8 cellular contexts compared by ENCODE assay signal in the genomic region with DNA sequence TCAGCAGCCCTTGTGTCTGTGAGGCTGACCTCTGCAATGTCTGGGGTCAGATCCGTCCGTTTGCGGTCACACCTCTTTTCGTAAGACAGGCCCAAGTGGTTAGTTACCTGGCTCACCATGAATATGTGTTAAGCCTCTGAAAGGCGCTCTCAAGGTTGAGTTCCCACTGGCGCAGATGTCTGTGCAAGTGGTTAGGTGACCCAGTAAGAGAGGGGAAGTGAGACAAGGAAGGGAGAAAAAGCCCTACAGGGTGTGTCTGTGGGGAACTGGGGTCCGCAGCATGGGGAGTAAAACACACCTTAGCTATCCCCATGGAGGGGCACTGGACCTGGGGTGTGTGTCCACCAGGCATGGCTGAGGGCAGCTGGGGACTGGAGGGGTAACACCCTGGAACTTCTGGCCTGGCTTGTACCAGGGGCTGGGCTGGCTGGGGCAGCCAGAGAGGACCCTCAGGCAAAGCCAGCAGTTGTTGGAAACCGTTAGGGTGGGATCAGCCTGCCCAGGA.
A peak's percentile ranks its signal among the peaks of the same experiment; 100 is the strongest.
DNase-seq lines count a peak whose midpoint lies in the region; ATAC-seq and TF ChIP-seq lines count a peak whose summit lies in the region.

No MANE protein-coding gene starts in this region.

- H3K36me3 ChIP-seq in muscle layer of duodenum (ENCODE audit: control insufficient read depth in 1 of 2, insufficient read depth in 2 of 2, low read length in 2 of 2) = no peaks in the 10 kb centered on the region

- no peaks in the 10 kb centered on the region for H3K9me3 Mint-ChIP-seq in type B pancreatic cell

- peaks cover 4% of the 10 kb centered on the region for H3K27me3 Mint-ChIP-seq in type B pancreatic cell

- no peak overlapping the region for H3K27ac Mint-ChIP-seq in type B pancreatic cell

- H3K4me3 ChIP-seq in muscle layer of duodenum (ENCODE audit: low read depth in 1 of 2, low read length in 2 of 2) = no peak overlapping the region

- peak overlapping the region; percentile 20 for H3K27ac ChIP-seq in muscle layer of duodenum (ENCODE audit: low read length)

- peaks cover 12% of the 10 kb centered on the region for H3K4me1 Mint-ChIP-seq in type B pancreatic cell (ENCODE audit: unreplicated experiment)

- H3K4me1 ChIP-seq in muscle layer of duodenum (ENCODE audit: control insufficient read depth in 1 of 2, insufficient read depth in 2 of 2, low read length in 2 of 2) = peaks cover 8 to 36% of the 10 kb centered on the region in 2 donors

- peak; percentile 94 for ATAC-seq in GM18502 (IDR thresholded peaks at IDR 0.05; ENCODE audit: poor library complexity, unreplicated experiment)
- ATAC-seq in HG02610 (IDR thresholded peaks at IDR 0.05; ENCODE audit: unreplicated experiment) = peak; percentile 94

- no peaks in the 10 kb centered on the region for H3K9me3 ChIP-seq in muscle layer of duodenum (ENCODE audit: control insufficient read depth in 1 of 2, low read length in 2 of 2)

- H3K4me3 Mint-ChIP-seq in type B pancreatic cell = no peak overlapping the region

- H3K36me3 Mint-ChIP-seq in type B pancreatic cell = no peaks in the 10 kb centered on the region

- H3K27me3 ChIP-seq in muscle layer of duodenum (ENCODE audit: low read depth, low read length) = no peaks in the 10 kb centered on the region

- DNase-seq in NOMO-1 (lab: John Stamatoyannopoulos, UW; ENCODE audit: unreplicated experiment in 2 of 2) (peak; percentile 25 to 73), type B pancreatic cell (ENCODE audit: extremely low spot score, unreplicated experiment) (no peak), foreskin melanocyte (no peak), dedifferentiated amniotic fluid mesenchymal stem cell (ENCODE audit: extremely low spot score) (no peak), cerebellar nuclear complex (lab: John Stamatoyannopoulos, UW) (no peak)

- no peak for TF ChIP-seq CTCF in type B pancreatic cell (conservative IDR thresholded peaks at IDR 0.05)

Comparison
In these comparisons a context has a peak if more than half of its experiments do, and no peak if none do; other contexts are left out.
1. DNase-seq: peak in NOMO-1 (2 of 2); none in type B pancreatic cell (single experiment), foreskin melanocyte (single experiment), dedifferentiated amniotic fluid mesenchymal stem cell (single experiment) and cerebellar nuclear complex (0 of 2).